In genomic region chr14:40859065-40859464, GRCh38 we compare ENCODE assay signal across 14 cellular contexts.
DNase-seq lines count a peak whose midpoint lies in the region; ATAC-seq and TF ChIP-seq lines count a peak whose summit lies in the region.
"Had no signal": no experiment of that assay in that cellular context is flagged by ENCODE, and none has a peak within 500 bp of the region (broad histone marks: within the 10 kb centered on the region; RNA-seq: fewer than 3 reads in every experiment).

No MANE protein-coding gene starts in this region.

- H3K27me3 ChIP-seq in H9 (ENCODE audit: insufficient read depth, low read length) (no peaks in the 10 kb centered on the region), thyroid gland (no peaks in the 10 kb centered on the region)
- H3K27me3 ChIP-seq: BLaER1 treated with 17β-estradiol and CSF1 and Interleukin-3, amounts not matched to agents 10 nM and 100 nM had no signal

- no peak overlapping the region for H4K91ac ChIP-seq in H9 (ENCODE audit: insufficient read length, low read depth, low read length)

- no peaks in the 10 kb centered on the region; the same call in 1 of the 2 replicates for H3K4me1 ChIP-seq in H9 (ENCODE audit: insufficient read depth, low read length)
- no peaks in the 10 kb centered on the region for H3K4me1 ChIP-seq in thyroid gland
- H3K4me1 ChIP-seq: BLaER1 treated with 17β-estradiol and CSF1 and Interleukin-3, amounts not matched to agents 10 nM and 100 nM had no signal

- peak; percentile 39 for ATAC-seq in stimulated activated effector memory CD8-positive, alpha-beta T cell treated with anti-CD3 and anti-CD28 coated beads, Interleukin-12 subunit alpha, Interleukin-12 subunit beta, amount 100 ng/mL, for 72 hours
- ATAC-seq: HCT116 had no signal

- no peak overlapping the region for H3K4me3 ChIP-seq in thyroid gland (replicated peaks in 1 of 3)
- H3K4me3 ChIP-seq: BLaER1 treated with 17β-estradiol and CSF1 and Interleukin-3, amounts not matched to agents 10 nM and 100 nM had no signal

- intact Hi-C loops in thyroid gland (cut with DNase I), result no loop called here

- H3K4me1 Mint-ChIP-seq in H9, result peaks cover 13 to 15% of the 10 kb centered on the region in 2 experiments
- H3K4me1 Mint-ChIP-seq in stimulated activated effector memory CD8-positive, alpha-beta T cell treated with anti-CD3 and anti-CD28 coated beads, Interleukin-12 subunit alpha, Interleukin-12 subunit beta, amount 100 ng/mL, for 72 hours, result no peaks in the 10 kb centered on the region
- H3K4me1 Mint-ChIP-seq: CD4-positive, CD25-positive, alpha-beta regulatory T cell had no signal

- no peak overlapping the region for H3K23ac ChIP-seq in H9 (ENCODE audit: insufficient read length, low read depth, low read length)

- no peak overlapping the region for H3T11ph ChIP-seq in H9 (ENCODE audit: low read length)

- H4K8ac ChIP-seq in H9 (replicated peaks; ENCODE audit: insufficient read length, low read depth, low read length), result no peak overlapping the region

- no peaks in the 10 kb centered on the region for H3K79me2 ChIP-seq in H9 (ENCODE audit: insufficient read depth, low read length)

- TF ChIP-seq POLR2A in thyroid gland (IDR thresholded peaks at IDR 0.05), result no peak

- H3K36me3 Mint-ChIP-seq in H9 (ENCODE audit: insufficient read depth in 1 of 3, low read depth in 3 of 3), result peaks cover 0 to 14% (median 2%) of the 10 kb centered on the region in 3 experiments; a peak in 5 of 7 replicates
- H3K36me3 Mint-ChIP-seq in stimulated activated effector memory CD8-positive, alpha-beta T cell treated with anti-CD3 and anti-CD28 coated beads, Interleukin-12 subunit alpha, Interleukin-12 subunit beta, amount 100 ng/mL, for 72 hours, result no peaks in the 10 kb centered on the region
- H3K36me3 Mint-ChIP-seq: CD4-positive, CD25-positive, alpha-beta regulatory T cell had no signal

- H3K27me3 Mint-ChIP-seq in H9 (ENCODE audit: low read depth), result no peaks in the 10 kb centered on the region
- H3K27me3 Mint-ChIP-seq: CD4-positive, CD25-positive, alpha-beta regulatory T cell had no signal

- no peak overlapping the region for H3K9ac ChIP-seq in H9 (ENCODE audit: extremely low read depth, insufficient read length, low read length)
- H3K9ac ChIP-seq: BLaER1 treated with 17β-estradiol and CSF1 and Interleukin-3, amounts not matched to agents 10 nM and 100 nM had no signal

- no peak overlapping the region for H2AFZ ChIP-seq in H9 (ENCODE audit: low read length)

- H2BK5ac ChIP-seq in H9 (ENCODE audit: insufficient read length, low read length), result no peak overlapping the region

- H2BK20ac ChIP-seq in H9 (ENCODE audit: low read depth, low read length, poor library complexity, severe bottlenecking), result no peak overlapping the region

- DNase-seq in H9 (peak; percentile 55), OCI-M1 (lab: John Stamatoyannopoulos, UW) (peak; percentile 12), iPS DF 4.7 (ENCODE audit: extremely low read depth, low spot score) (peak; percentile 7), thyroid gland (no peak), globus pallidus (ENCODE audit: low spot score) (no peak), epidermal melanocyte (ENCODE audit: insufficient read length, low spot score) (no peak), ACHN (no peak)
- DNase-seq in stimulated activated effector memory CD8-positive, alpha-beta T cell treated with anti-CD3 and anti-CD28 coated beads, Interleukin-12 subunit alpha, Interleukin-12 subunit beta, amount 100 ng/mL, for 72 hours (ENCODE audit: low spot score in 2 of 2), result no peak
- DNase-seq: 8988T; Calu3; CD4-positive, CD25-positive, alpha-beta regulatory T cell; DMS 273 treated with DMSO at 0.1 percent for 48 hours had no signal

- no peak overlapping the region for H3K4ac ChIP-seq in H9 (ENCODE audit: low read depth, low read length)

- no peak overlapping the region for H2BK120ac ChIP-seq in H9 (ENCODE audit: low read depth, low read length, poor library complexity, severe bottlenecking)

- no peak overlapping the region for H2BK15ac ChIP-seq in H9 (ENCODE audit: low read depth, low read length)

- no peak overlapping the region for H2BK12ac ChIP-seq in H9 (ENCODE audit: insufficient read length, low read depth, low read length)

- WGBS in H9 (ENCODE audit: extremely low coverage, insufficient read length, low lambda C conversion rate), result no CpG with 5 or more reads among the region's 1 CpG
- WGBS in thyroid gland, 2 donors, result 71 to 81% methylated on average over 1 of the region's 1 CpG

- H3K9me3 ChIP-seq in H9 (ENCODE audit: control insufficient read depth, low read depth, low read length), result no peaks in the 10 kb centered on the region
- H3K9me3 ChIP-seq in thyroid gland, result no peaks in the 10 kb centered on the region

- H3K56ac ChIP-seq in H9 (ENCODE audit: insufficient read length, low read depth, low read length), result no peak overlapping the region

- no peak overlapping the region for H3K27ac Mint-ChIP-seq in H9
- H3K27ac Mint-ChIP-seq in stimulated activated effector memory CD8-positive, alpha-beta T cell treated with anti-CD3 and anti-CD28 coated beads, Interleukin-12 subunit alpha, Interleukin-12 subunit beta, amount 100 ng/mL, for 72 hours, result no peak overlapping the region
- H3K27ac Mint-ChIP-seq: CD4-positive, CD25-positive, alpha-beta regulatory T cell had no signal

- no peak overlapping the region for H4K5ac ChIP-seq in H9 (ENCODE audit: insufficient read length, low read depth, low read length)

- peaks cover 10 to 18% of the 10 kb centered on the region in 2 experiments; a peak in 4 of 5 replicates for H3K9me3 Mint-ChIP-seq in H9
- H3K9me3 Mint-ChIP-seq in stimulated activated effector memory CD8-positive, alpha-beta T cell treated with anti-CD3 and anti-CD28 coated beads, Interleukin-12 subunit alpha, Interleukin-12 subunit beta, amount 100 ng/mL, for 72 hours, result peaks cover 10% of the 10 kb centered on the region

- H3K4me3 Mint-ChIP-seq in H9, result no peak overlapping the region
- H3K4me3 Mint-ChIP-seq in stimulated activated effector memory CD8-positive, alpha-beta T cell treated with anti-CD3 and anti-CD28 coated beads, Interleukin-12 subunit alpha, Interleukin-12 subunit beta, amount 100 ng/mL, for 72 hours, result no peak overlapping the region

- H3K4me2 ChIP-seq in H9 (ENCODE audit: insufficient read depth, insufficient read length, low read length), result no peak overlapping the region
- H3K4me2 ChIP-seq: BLaER1 treated with 17β-estradiol and CSF1 and Interleukin-3, amounts not matched to agents 10 nM and 100 nM had no signal

- TF ChIP-seq CTCF in H9 (conservative IDR thresholded peaks at IDR 0.05) (no peak), thyroid gland (IDR thresholded peaks at IDR 0.05) (no peak)

- no peaks in the 10 kb centered on the region for H3K36me3 ChIP-seq in thyroid gland
- H3K36me3 ChIP-seq: BLaER1 treated with 17β-estradiol and CSF1 and Interleukin-3, amounts not matched to agents 10 nM and 100 nM had no signal

- no peak overlapping the region for H3K14ac ChIP-seq in H9 (ENCODE audit: insufficient read depth, low read length)

- no peaks in the 10 kb centered on the region for H4K20me1 ChIP-seq in H9 (ENCODE audit: control insufficient read depth, insufficient read depth, insufficient read length)
- H4K20me1 ChIP-seq: BLaER1 treated with 17β-estradiol and CSF1 and Interleukin-3, amounts not matched to agents 10 nM and 100 nM had no signal

- no peak overlapping the region for H2AK5ac ChIP-seq in H9 (ENCODE audit: insufficient read length, low read length)

- H3K18ac ChIP-seq in H9 (ENCODE audit: insufficient read length, low read depth, low read length), result no peak overlapping the region

- no peaks in the 10 kb centered on the region for H3K23me2 ChIP-seq in H9 (ENCODE audit: insufficient read length, low read depth, low read length, poor library complexity, severe bottlenecking)

- in situ Hi-C loops in ACHN (cut with HindIII; ENCODE audit: low pct_ligation_motif_present, low pct_unique_long_range_greater_than_20kb, low sequenced_read_pairs), result no loop called here

- H3K79me1 ChIP-seq in H9 (ENCODE audit: insufficient read depth, low read depth, low read length, poor library complexity, severe bottlenecking), result no peaks in the 10 kb centered on the region

- H3K27ac ChIP-seq in H9 (ENCODE audit: insufficient read length, low read depth, low read length), result no peak overlapping the region
- no peak overlapping the region for H3K27ac ChIP-seq in thyroid gland
- H3K27ac ChIP-seq: BLaER1 treated with 17β-estradiol and CSF1 and Interleukin-3, amounts not matched to agents 10 nM and 100 nM had no signal

Comparison
In these comparisons a context has a peak if more than half of its experiments do, and no peak if none do; other contexts are left out.
1. DNase-seq: peak in H9 (single experiment), OCI-M1 (single experiment) and iPS DF 4.7 (single experiment); none in stimulated activated effector memory CD8-positive, alpha-beta T cell treated with anti-CD3 and anti-CD28 coated beads, Interleukin-12 subunit alpha, Interleukin-12 subunit beta, amount 100 ng/mL, for 72 hours (0 of 2), thyroid gland (0 of 2), globus pallidus (single experiment), epidermal melanocyte (single experiment) and ACHN (single experiment).